ENCODE assay signal across 27 cellular contexts in genomic region chr16:12354296-12354818, GRCh38.
"Had no signal": no experiment of that assay in that cellular context is flagged by ENCODE, and none has a peak within 500 bp of the region (broad histone marks: within the 10 kb centered on the region; RNA-seq: fewer than 3 reads in every experiment).

No MANE protein-coding gene starts in this region.

- H3K36me3 ChIP-seq: cardiac muscle cell, neural progenitor cell, right atrium auricular region had no signal

- H3K27ac Mint-ChIP-seq: activated naive CD8-positive, alpha-beta T cell; activated T-cell treated with anti-CD3 and anti-CD28 coated beads, Interleukin-2, amount 50 U/mL, for 72 hours; endodermal cell; mesothelial cell of epicardium; neural progenitor cell had no signal

- H3K27ac ChIP-seq: body of pancreas, cardiac muscle cell, coronary artery, esophagus muscularis mucosa, left lung, lower lobe of right lung, neural progenitor cell, right atrium auricular region, stomach, tibial nerve had no signal

- H3K27me3 Mint-ChIP-seq: activated naive CD8-positive, alpha-beta T cell; naive thymus-derived CD8-positive, alpha-beta T cell; stimulated activated naive B cell treated with anti-CD40 and anti-IgM and Interleukin-4, amounts not matched to agents 10 μg/mL and 1 μg/mL and 100 μg/mL, for 72 hours; T-helper 17 cell had no signal

- H3K4me3 Mint-ChIP-seq: activated naive CD8-positive, alpha-beta T cell; activated T-cell treated with anti-CD3 and anti-CD28 coated beads, Interleukin-2, amount 50 U/mL, for 72 hours; endodermal cell; mesothelial cell of epicardium; naive thymus-derived CD8-positive, alpha-beta T cell; neural progenitor cell; stimulated activated naive B cell treated with anti-CD40 and anti-IgM and Interleukin-4, amounts not matched to agents 10 μg/mL and 1 μg/mL and 100 μg/mL, for 72 hours; T-helper 17 cell had no signal

- DNase-seq: activated CD4-positive, CD25-positive, alpha-beta regulatory T cell treated with anti-CD3 and anti-CD28 coated beads, Interleukin-2, amount 50 U/mL, for 72 hours; activated effector memory CD4-positive, alpha-beta T cell treated with Interleukin-2 at 50 U/mL for 16 hours; activated naive CD4-positive, alpha-beta T cell treated with Interleukin-2 at 50 U/mL for 16 hours; activated T-cell treated with anti-CD3 and anti-CD28 coated beads for 4 hours; activated T-cell treated with anti-CD3 and anti-CD28 coated beads, Interleukin-2, amount 50 U/mL, for 72 hours; anterior cingulate cortex; body of pancreas; cerebellar nuclear complex; endodermal cell; left lung; lower lobe of right lung; naive thymus-derived CD8-positive, alpha-beta T cell; occipital lobe; stimulated activated CD4-positive, alpha-beta T cell treated with anti-CD3 and anti-CD28 coated beads, Interleukin-15, amount 100 ng/mL, for 24 hours; stimulated activated CD4-positive, alpha-beta T cell treated with anti-CD3 and anti-CD28 coated beads, Interleukin-2, amount 100 ng/mL, for 24 hours; stimulated activated naive B cell treated with anti-CD40 and anti-IgM and Interleukin-4, amounts not matched to agents 10 μg/mL and 1 μg/mL and 100 μg/mL, for 72 hours; stomach; T-helper 17 cell; T1000 had no signal

- H3K4me1 Mint-ChIP-seq: endodermal cell, mesothelial cell of epicardium had no signal

- H3K9me3 Mint-ChIP-seq: activated T-cell treated with anti-CD3 and anti-CD28 coated beads, Interleukin-2, amount 50 U/mL, for 72 hours; neural progenitor cell had no signal

- H3K4me3 ChIP-seq: body of pancreas, cardiac muscle cell, coronary artery, esophagus muscularis mucosa, left lung, lower lobe of right lung, neural progenitor cell, right atrium auricular region, stomach, tibial nerve had no signal

- H3K9ac ChIP-seq: neural progenitor cell had no signal

- H3K4me2 ChIP-seq: neural progenitor cell had no signal

- H3K27me3 ChIP-seq: body of pancreas, cardiac muscle cell, esophagus muscularis mucosa, left lung, neural progenitor cell, right atrium auricular region, stomach, tibial nerve had no signal

- H3K9me3 ChIP-seq: body of pancreas, esophagus muscularis mucosa, left lung, lower lobe of right lung, right atrium auricular region, stomach had no signal

- H3K4me1 ChIP-seq: body of pancreas, left lung, neural progenitor cell, right atrium auricular region had no signal

- H2AFZ ChIP-seq: neural progenitor cell had no signal

- ATAC-seq: activated T-cell treated with anti-CD3 and anti-CD28 coated beads, Interleukin-2, amount 50 U/mL, for 72 hours; body of pancreas; left lung; lower lobe of right lung; naive thymus-derived CD8-positive, alpha-beta T cell; stimulated activated naive B cell treated with anti-CD40 and anti-IgM and Interleukin-4, amounts not matched to agents 10 μg/mL and 1 μg/mL and 100 μg/mL, for 72 hours; T-helper 17 cell had no signal
